ENCODE assay signal across 1 cellular context in the genomic region with DNA sequence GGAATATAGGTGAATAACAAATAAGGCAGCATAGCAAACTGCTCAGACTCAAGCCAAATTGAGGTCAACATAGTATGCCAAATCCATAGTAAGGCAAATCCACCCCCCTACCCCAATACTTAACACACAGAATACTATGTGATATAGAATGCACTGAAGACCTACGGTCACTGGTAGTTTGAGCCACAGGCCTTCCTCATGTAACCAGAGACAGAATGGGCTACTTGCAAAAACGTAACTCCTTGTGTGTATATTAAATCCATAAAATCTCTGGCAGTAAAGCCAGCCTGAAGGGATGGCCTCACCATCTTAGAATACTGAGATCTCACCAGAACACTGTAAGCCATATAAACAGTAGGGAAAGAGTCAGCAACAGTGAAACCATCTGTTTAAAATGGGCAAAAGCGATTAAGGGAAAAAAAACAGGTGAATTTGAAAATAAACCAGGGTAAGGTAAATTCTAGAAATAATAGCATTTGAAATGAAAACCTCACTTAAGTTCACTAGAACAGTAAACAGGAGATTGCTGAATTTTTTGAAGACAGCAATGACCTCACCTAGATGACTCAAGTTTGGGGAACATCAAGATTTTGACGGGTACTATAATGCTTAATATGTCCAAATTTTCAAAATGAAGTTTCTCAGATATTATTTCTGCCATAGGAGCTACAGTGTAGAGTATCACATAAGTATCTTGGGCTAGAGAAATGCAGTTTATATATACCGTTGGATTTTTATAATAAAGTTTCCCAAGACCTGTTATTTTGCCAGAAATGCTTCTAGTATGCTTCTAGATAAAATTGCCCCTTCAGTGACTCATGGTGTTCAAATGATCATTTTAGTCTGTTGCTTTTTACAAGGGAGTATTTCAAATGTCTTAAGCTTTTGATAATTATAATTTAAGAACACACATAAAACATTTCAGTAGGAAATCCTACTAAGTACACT.
TF ChIP-seq lines count a peak whose summit lies in the region.

No MANE protein-coding gene starts in this region.

TF ChIP-seq in K562, 482 proteins besides CTCF, POLR2A, EP300 and RAD21 (continues in another document):
- TF ChIP-seq NFIC (IDR thresholded peaks at IDR 0.05) (peak; percentile 24; the same call in 1 of the 2 replicates), TCF15 (CRISPR knock-in tag; IDR thresholded peaks at IDR 0.05) (no peak), FOSL1 (tag; conservative IDR thresholded peaks at IDR 0.05) (peak; percentile 29; the same call in 1 of the 2 replicates), PPARD (CRISPR knock-in tag; IDR thresholded peaks at IDR 0.05) (no peak), DNMT1 (IDR thresholded peaks at IDR 0.05) (0 out of 2 replicates have a peak, but pooled peaks have one; percentile 16), TCF7 (IDR thresholded peaks at IDR 0.05; ENCODE audit: borderline replicate concordance) (no peak), NELFE (IDR thresholded peaks at IDR 0.05; ENCODE audit: insufficient read depth, insufficient read length) (no peak), RBM25 (IDR thresholded peaks at IDR 0.05; ENCODE audit: low read depth, low read length, severe bottlenecking) (no peak), MBD2 (IDR thresholded peaks at IDR 0.05; ENCODE audit: borderline replicate concordance, low read depth) (no peak), NRF1 (conservative IDR thresholded peaks at IDR 0.05 in 1 of 2, IDR thresholded peaks at IDR 0.05 in 1 of 2) (no peak), TGIF2 (CRISPR knock-in tag; IDR thresholded peaks at IDR 0.05) (no peak), ZBTB34 (CRISPR knock-in tag; IDR thresholded peaks at IDR 0.05) (no peak), RBM22 (IDR thresholded peaks at IDR 0.05; ENCODE audit: low read depth, low read length, poor library complexity, severe bottlenecking) (peak; percentile 95), HCFC1 (IDR thresholded peaks at IDR 0.05; ENCODE audit: low read depth, low read length) (no peak), STAG1 (CRISPR knock-in tag; IDR thresholded peaks at IDR 0.05; ENCODE audit: borderline replicate concordance) (no peak), ARNT (IDR thresholded peaks at IDR 0.05) (no peak), ZNF695 (CRISPR knock-in tag; IDR thresholded peaks at IDR 0.05) (no peak), HMGN3 (IDR thresholded peaks at IDR 0.05; ENCODE audit: borderline replicate concordance, extremely low read depth, insufficient read length, low read depth, low read length) (no peak), CHCHD3 (CRISPR knock-in tag; IDR thresholded peaks at IDR 0.05) (no peak), NFATC3 (IDR thresholded peaks at IDR 0.05) (no peak), ZNF551 (CRISPR knock-in tag; IDR thresholded peaks at IDR 0.05) (no peak), SMAD1 (IDR thresholded peaks at IDR 0.05; ENCODE audit: low read depth, low read length, partially characterized antibody) (no peak), TARDBP (IDR thresholded peaks at IDR 0.05) (no peak), SMARCC2 (IDR thresholded peaks at IDR 0.05; ENCODE audit: low read depth) (0 out of 2 replicates have a peak, but pooled peaks have one; percentile 15), ILF3 (IDR thresholded peaks at IDR 0.05; ENCODE audit: borderline replicate concordance) (no peak), CBX2 (IDR thresholded peaks at IDR 0.05; ENCODE audit: insufficient read depth, low read length, poor library complexity, severe bottlenecking) (no peak), CTBP1 (IDR thresholded peaks at IDR 0.05; ENCODE audit: borderline replicate concordance) (no peak), GTF2E2 (tag; IDR thresholded peaks at IDR 0.05) (0 out of 2 replicates have a peak, but pooled peaks have one; percentile 55), SFPQ (IDR thresholded peaks at IDR 0.05; ENCODE audit: low read depth, low read length) (no peak; the same call in 1 of the 2 replicates), PHB (CRISPR knock-in tag; IDR thresholded peaks at IDR 0.05) (no peak), LARP7 (IDR thresholded peaks at IDR 0.05) (no peak), ZNF354B (CRISPR knock-in tag; IDR thresholded peaks at IDR 0.05) (no peak), CTCFL (IDR thresholded peaks at IDR 0.05; ENCODE audit: borderline replicate concordance, insufficient read depth, low read depth, low read length, poor library complexity, severe bottlenecking) (no peak), SRSF7 (optimal IDR thresholded peaks at IDR 0.05; ENCODE audit: low read depth, low read length) (no peak), BRD9 (IDR thresholded peaks at IDR 0.05; ENCODE audit: low read depth, partially characterized antibody) (no peak), TAF9B (IDR thresholded peaks at IDR 0.05; ENCODE audit: partially characterized antibody) (no peak), POLR2AphosphoS2 (IDR thresholded peaks at IDR 0.05; ENCODE audit: low read length) (peak; percentile 92), CCNT2 (IDR thresholded peaks at IDR 0.05; ENCODE audit: borderline replicate concordance, extremely low read depth, insufficient read length, low read depth, low read length) (peak; percentile 22), ZNF778 (CRISPR knock-in tag; IDR thresholded peaks at IDR 0.05) (no peak), KDM2B (CRISPR knock-in tag; IDR thresholded peaks at IDR 0.05) (no peak), CHD2 (IDR thresholded peaks at IDR 0.05; ENCODE audit: low read depth, low read length) (0 out of 2 replicates have a peak, but pooled peaks have one; percentile 41), DMBX1 (CRISPR knock-in tag; IDR thresholded peaks at IDR 0.05; ENCODE audit: borderline replicate concordance) (no peak), PTTG1 (tag; IDR thresholded peaks at IDR 0.05; ENCODE audit: low read depth) (no peak), HINFP (tag; conservative IDR thresholded peaks at IDR 0.05; ENCODE audit: low read depth) (no peak), MED1 (CRISPR knock-in tag; IDR thresholded peaks at IDR 0.05; ENCODE audit: borderline replicate concordance) (no peak), SAFB (IDR thresholded peaks at IDR 0.05; ENCODE audit: borderline replicate concordance, low read depth, low read length) (no peak), RBM14 (IDR thresholded peaks at IDR 0.05; ENCODE audit: borderline replicate concordance, insufficient read depth, low read depth, low read length) (no peak), ZNF444 (CRISPR knock-in tag; IDR thresholded peaks at IDR 0.05) (no peak), MCM3 (IDR thresholded peaks at IDR 0.05) (no peak), PML (IDR thresholded peaks at IDR 0.05; ENCODE audit: low read length) (no peak; the same call in 1 of the 2 replicates), RFX7 (CRISPR knock-in tag; IDR thresholded peaks at IDR 0.05) (no peak; the same call in 1 of the 2 replicates), FOXM1 (IDR thresholded peaks at IDR 0.05; ENCODE audit: low read depth) (no peak), FOXM1 (CRISPR knock-in tag; IDR thresholded peaks at IDR 0.05; ENCODE audit: low read depth) (no peak), MXI1 (IDR thresholded peaks at IDR 0.05; ENCODE audit: low read depth, low read length) (no peak), PYGO2 (tag; IDR thresholded peaks at IDR 0.05) (no peak), CBX1 (IDR thresholded peaks at IDR 0.05; ENCODE audit: low read depth) (no peak), NUFIP1 (IDR thresholded peaks at IDR 0.05; ENCODE audit: partially characterized antibody) (no peak), GABPB1 (CRISPR knock-in tag; IDR thresholded peaks at IDR 0.05) (no peak), LEF1 (IDR thresholded peaks at IDR 0.05) (no peak), NEUROD1 (IDR thresholded peaks at IDR 0.05; ENCODE audit: borderline replicate concordance, low read depth, low read length, partially characterized antibody) (no peak), IRF2 (CRISPR knock-in tag; IDR thresholded peaks at IDR 0.05) (no peak), CREM (IDR thresholded peaks at IDR 0.05; ENCODE audit: low read depth) (no peak), ATF7 (IDR thresholded peaks at IDR 0.05) (peak; percentile 47; the same call in 1 of the 2 replicates), FIP1L1 (IDR thresholded peaks at IDR 0.05; ENCODE audit: low read depth, low read length, poor library complexity, severe bottlenecking) (no peak), ZNF699 (CRISPR knock-in tag; IDR thresholded peaks at IDR 0.05; ENCODE audit: insufficient replicate concordance) (no peak), JUN (IDR thresholded peaks at IDR 0.05; ENCODE audit: borderline replicate concordance, low read depth, low read length) (0 out of 2 replicates have a peak, but pooled peaks have one; percentile 39), JUN (CRISPR knock-in tag; IDR thresholded peaks at IDR 0.05; ENCODE audit: borderline replicate concordance) (no peak), NFXL1 (CRISPR knock-in tag; IDR thresholded peaks at IDR 0.05) (no peak), SUPT5H (IDR thresholded peaks at IDR 0.05) (peak; percentile 1), NCOR1 (IDR thresholded peaks at IDR 0.05) (no peak)
- TF ChIP-seq, protein P1, sequence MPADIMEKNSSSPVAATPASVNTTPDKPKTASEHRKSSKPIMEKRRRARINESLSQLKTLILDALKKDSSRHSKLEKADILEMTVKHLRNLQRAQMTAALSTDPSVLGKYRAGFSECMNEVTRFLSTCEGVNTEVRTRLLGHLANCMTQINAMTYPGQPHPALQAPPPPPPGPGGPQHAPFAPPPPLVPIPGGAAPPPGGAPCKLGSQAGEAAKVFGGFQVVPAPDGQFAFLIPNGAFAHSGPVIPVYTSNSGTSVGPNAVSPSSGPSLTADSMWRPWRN (IDR thresholded peaks at IDR 0.05; ENCODE audit: low read depth) = no peak
- TF ChIP-seq, protein P2, sequence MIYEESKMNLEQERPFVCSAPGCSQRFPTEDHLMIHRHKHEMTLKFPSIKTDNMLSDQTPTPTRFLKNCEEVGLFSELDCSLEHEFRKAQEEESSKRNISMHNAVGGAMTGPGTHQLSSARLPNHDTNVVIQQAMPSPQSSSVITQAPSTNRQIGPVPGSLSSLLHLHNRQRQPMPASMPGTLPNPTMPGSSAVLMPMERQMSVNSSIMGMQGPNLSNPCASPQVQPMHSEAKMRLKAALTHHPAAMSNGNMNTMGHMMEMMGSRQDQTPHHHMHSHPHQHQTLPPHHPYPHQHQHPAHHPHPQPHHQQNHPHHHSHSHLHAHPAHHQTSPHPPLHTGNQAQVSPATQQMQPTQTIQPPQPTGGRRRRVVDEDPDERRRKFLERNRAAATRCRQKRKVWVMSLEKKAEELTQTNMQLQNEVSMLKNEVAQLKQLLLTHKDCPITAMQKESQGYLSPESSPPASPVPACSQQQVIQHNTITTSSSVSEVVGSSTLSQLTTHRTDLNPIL (CRISPR knock-in tag; IDR thresholded peaks at IDR 0.05) = peak; percentile 9; the same call in 1 of the 2 replicates
